ENCODE assay signal across 8 cellular contexts in genomic region chr17:29145289-29146058, GRCh38. TPM values are rescaled to one million over a fixed set of nuclear protein-coding genes. Genes with fewer than 3 reads are reported as not detected.
DNase-seq lines count a peak whose midpoint lies in the region; ATAC-seq, FAIRE-seq and TF ChIP-seq lines count a peak whose summit lies in the region.

No MANE protein-coding gene starts in this region.

- no peak for FAIRE-seq in pancreas (lab: Jason Lieb, UNC)

- ATAC-seq in GM18909 (IDR thresholded peaks at IDR 0.05; ENCODE audit: poor library complexity, unreplicated experiment) (peak; percentile 40), pancreas (peak; percentile 29 to 63 (median 52)), HG02759 (IDR thresholded peaks at IDR 0.05; ENCODE audit: unreplicated experiment) (no peak)

- H3K9me3 ChIP-seq in pancreas = no peaks in the 10 kb centered on the region

- TF ChIP-seq CTCF in AG10803 (conservative IDR thresholded peaks at IDR 0.05; ENCODE audit: low read length) (peak; percentile 78), foreskin fibroblast (IDR thresholded peaks at IDR 0.05; ENCODE audit: low read depth, low read length) (peak; percentile 56), pancreas (IDR thresholded peaks at IDR 0.05) (peak; percentile 20 to 47 (median 40))

- intact Hi-C loops in pancreas (cut with DNase I) = loop anchor here in 2 of 3 donors (5.0 to 10.0 kb wide), 3 partner anchors 37 to 139 kb away; partner anchors contain the start of gene MYO18A (in 1 of the 2)

- no peaks in the 10 kb centered on the region for H3K27me3 ChIP-seq in pancreas

- WGBS in pancreas, 2 donors = 31 to 43% methylated on average over 9 to 12 of the region's 12 CpGs

- H3K4me1 ChIP-seq in pancreas = peaks cover 8 to 28% (median 8%) of the 10 kb centered on the region in 3 donors

- H3K27ac ChIP-seq in pancreas = peak overlapping the region in 1 of 4 donors; percentile 26

- H3K4me3 ChIP-seq in AG10803 (ENCODE audit: low read length) (no peak overlapping the region), foreskin fibroblast (ENCODE audit: low read depth in 1 of 2, low read length in 2 of 2) (no peak overlapping the region), pancreas (no peak overlapping the region)

- no peaks in the 10 kb centered on the region for H3K36me3 ChIP-seq in pancreas

- DNase-seq in AG10803 (ENCODE audit: low read depth) (peak; percentile 80), LoVo (ENCODE audit: low spot score) (peak; percentile 59), SIG-M5 treated with dmso at 0.1 percent for 504 hours (lab: John Stamatoyannopoulos, UW; ENCODE audit: unreplicated experiment) (peak; percentile 82), foreskin fibroblast (peak; percentile 74 to 88), pancreas (peak in 3 of 6 donors; percentile 54 to 66 (median 60))
- DNase-seq in activated effector memory CD4-positive, alpha-beta T cell treated with Interleukin-2 at 50 U/mL for 16 hours = peak; percentile 55

RNA-seq across cellular contexts. Expression of gene MYO18A, which starts 34.7 kb away (rescaled TPM):
- 10 to 100 TPM; 21.3 to 47.0 (median 28.9) TPM for total RNA-seq in pancreas
- 10 to 100 TPM; 48.2 to 85.3 TPM for polyA plus RNA-seq in pancreas
